1 cellular context compared by ENCODE assay signal in genomic region chr12:6605425-6606330, GRCh38.
A peak's percentile ranks its signal among the peaks of the same experiment; 100 is the strongest.
TF ChIP-seq lines count a peak whose summit lies in the region.

No MANE protein-coding gene starts in this region.

TF ChIP-seq in HepG2, 621 proteins besides CTCF, POLR2A, EP300 and RAD21 (continues in another document):
- TF ChIP-seq ETS1 (CRISPR knock-in tag; IDR thresholded peaks at IDR 0.05) (no peak), POLR2AphosphoS2 (IDR thresholded peaks at IDR 0.05; ENCODE audit: low read depth, low read length) (no peak), ZFP90 (CRISPR knock-in tag; IDR thresholded peaks at IDR 0.05; ENCODE audit: borderline replicate concordance) (peak; percentile 30; the same call in 1 of the 2 replicates), ZGPAT (CRISPR knock-in tag; IDR thresholded peaks at IDR 0.05) (no peak), DMTF1 (CRISPR knock-in tag; IDR thresholded peaks at IDR 0.05) (no peak), JDP2 (CRISPR knock-in tag; IDR thresholded peaks at IDR 0.05; ENCODE audit: borderline replicate concordance) (no peak), ZEB1 (IDR thresholded peaks at IDR 0.05; ENCODE audit: insufficient replicate concordance, low read depth) (no peak), ZFYVE20 (CRISPR knock-in tag; IDR thresholded peaks at IDR 0.05; ENCODE audit: borderline replicate concordance, low read depth) (no peak), ZBTB44 (CRISPR knock-in tag; IDR thresholded peaks at IDR 0.05) (no peak), HNF1B (CRISPR knock-in tag; IDR thresholded peaks at IDR 0.05) (0 out of 2 replicates have a peak, but pooled peaks have one; percentile 7), PHF5A (CRISPR knock-in tag; IDR thresholded peaks at IDR 0.05; ENCODE audit: low read depth, unreplicated experiment) (no peak), ZNF446 (CRISPR knock-in tag; IDR thresholded peaks at IDR 0.05) (no peak), MED13 (CRISPR knock-in tag; IDR thresholded peaks at IDR 0.05) (no peak), BCL3 (CRISPR knock-in tag; IDR thresholded peaks at IDR 0.05) (no peak), NFKBIZ (CRISPR knock-in tag; IDR thresholded peaks at IDR 0.05) (no peak), ARNT (IDR thresholded peaks at IDR 0.05) (no peak), ZNF670 (CRISPR knock-in tag; IDR thresholded peaks at IDR 0.05; ENCODE audit: borderline replicate concordance) (0 out of 2 replicates have a peak, but pooled peaks have one; percentile 52), ZNF17 (CRISPR knock-in tag; IDR thresholded peaks at IDR 0.05) (no peak), PAXIP1 (CRISPR knock-in tag; conservative IDR thresholded peaks at IDR 0.05) (no peak), TBX2 (CRISPR knock-in tag; IDR thresholded peaks at IDR 0.05; ENCODE audit: borderline replicate concordance) (0 out of 2 replicates have a peak, but pooled peaks have one; percentile 18), THAP8 (CRISPR knock-in tag; IDR thresholded peaks at IDR 0.05; ENCODE audit: borderline replicate concordance) (no peak), SMC3 (IDR thresholded peaks at IDR 0.05; ENCODE audit: low read length) (no peak), ZNF367 (CRISPR knock-in tag; IDR thresholded peaks at IDR 0.05; ENCODE audit: borderline replicate concordance) (no peak), ZNF768 (CRISPR knock-in tag; IDR thresholded peaks at IDR 0.05) (peak; percentile 82; the same call in 1 of the 2 replicates), ZFY (CRISPR knock-in tag; IDR thresholded peaks at IDR 0.05) (no peak), SATB2 (CRISPR knock-in tag; IDR thresholded peaks at IDR 0.05) (no peak), ARNTL (CRISPR knock-in tag; IDR thresholded peaks at IDR 0.05) (0 out of 2 replicates have a peak, but pooled peaks have one; percentile 42), KDM2A (CRISPR knock-in tag; IDR thresholded peaks at IDR 0.05; ENCODE audit: borderline replicate concordance, low read depth) (no peak), FOXK1 (CRISPR knock-in tag; IDR thresholded peaks at IDR 0.05; ENCODE audit: borderline replicate concordance, low read depth) (no peak), ZNF552 (CRISPR knock-in tag; IDR thresholded peaks at IDR 0.05; ENCODE audit: borderline replicate concordance) (no peak), ZNF546 (CRISPR knock-in tag; conservative IDR thresholded peaks at IDR 0.05) (no peak), HNRNPL (IDR thresholded peaks at IDR 0.05; ENCODE audit: low read depth, low read length) (peak; percentile 61; the same call in 1 of the 2 replicates), MTF1 (CRISPR knock-in tag; IDR thresholded peaks at IDR 0.05) (no peak), ZNF879 (CRISPR knock-in tag; IDR thresholded peaks at IDR 0.05) (no peak), TP53 (CRISPR knock-in tag; conservative IDR thresholded peaks at IDR 0.05) (no peak), ZNF510 (CRISPR knock-in tag; IDR thresholded peaks at IDR 0.05; ENCODE audit: low read depth) (no peak), AFF4 (CRISPR knock-in tag; IDR thresholded peaks at IDR 0.05) (no peak), TFAP4 (IDR thresholded peaks at IDR 0.05; ENCODE audit: borderline replicate concordance, low read depth) (no peak), CBX2 (IDR thresholded peaks at IDR 0.05; ENCODE audit: low read depth, low read length) (no peak), CBX2 (CRISPR knock-in tag; IDR thresholded peaks at IDR 0.05; ENCODE audit: low read depth) (no peak), CREB3 (CRISPR knock-in tag; IDR thresholded peaks at IDR 0.05) (no peak)
